ENCODE assay signal across 28 cellular contexts in the genomic region with DNA sequence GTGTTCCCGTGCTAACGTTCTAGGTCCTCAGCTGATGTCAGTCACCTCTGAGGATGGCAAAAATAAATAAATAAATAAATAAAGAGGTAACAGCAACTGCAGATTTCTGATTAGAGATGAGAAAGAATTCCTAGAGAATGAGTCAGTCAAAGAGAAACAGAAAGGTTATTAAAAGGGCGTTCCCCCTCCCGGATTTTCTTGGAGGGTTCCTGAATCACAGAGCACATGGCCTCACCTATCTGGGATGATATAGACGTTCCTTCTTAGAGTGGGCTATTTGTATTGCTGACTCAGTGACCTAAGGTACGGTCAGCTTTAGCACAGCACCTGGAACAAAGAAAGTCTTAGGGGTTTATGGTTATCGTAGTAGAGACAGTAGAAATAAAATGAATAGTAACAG. TPM values are rescaled to one million over a fixed set of nuclear protein-coding genes. Genes with fewer than 3 reads are reported as not detected.
DNase-seq lines count a peak whose midpoint lies in the region; FAIRE-seq and TF ChIP-seq lines count a peak whose summit lies in the region.
"Had no signal": no experiment of that assay in that cellular context is flagged by ENCODE, and none has a peak within 500 bp of the region (broad histone marks: within the 10 kb centered on the region; RNA-seq: fewer than 3 reads in every experiment).

No MANE protein-coding gene starts in this region.

- H3K4me1 ChIP-seq in hepatocyte (ENCODE audit: insufficient read depth) (peaks cover 11% of the 10 kb centered on the region), small intestine (ENCODE audit: control insufficient read depth in 2 of 2, insufficient read depth in 1 of 2, low read depth in 1 of 2, low read length in 1 of 2) (peaks cover 7 to 8% of the 10 kb centered on the region in 2 donors)
- H3K4me1 ChIP-seq: left ventricle myocardium inferior, pancreas, thyroid gland had no signal

- POLR2A ChIA-PET in RWPE1 (lab: Yijun Ruan, JAX; ENCODE audit: low non-redundant PET): no interaction called here

- H3K4me2 ChIP-seq in hepatocyte: no peak overlapping the region

- H3K79me2 ChIP-seq in hepatocyte: no peaks in the 10 kb centered on the region

- no peak for TF ChIP-seq CTCF in RWPE1 (conservative IDR thresholded peaks at IDR 0.05; ENCODE audit: low read depth)
- TF ChIP-seq CTCF in hepatocyte (IDR thresholded peaks at IDR 0.05; ENCODE audit: poor library complexity): no peak

- no peaks in the 10 kb centered on the region for H4K20me1 ChIP-seq in hepatocyte (ENCODE audit: insufficient read depth, poor library complexity, severe bottlenecking)

- 33% methylated on average over 7 of the region's 7 CpGs for WGBS in hepatocyte (ENCODE audit: low lambda C conversion rate, missing lambda C conversion rate)
- 15 to 54% (median 38%) methylated on average over 7 of the region's 7 CpGs for WGBS in small intestine, 3 donors

- peak; percentile 27 for DNase-seq in HPDE6-E6E7 (ENCODE audit: extremely low spot score)
- peak; percentile 88 for DNase-seq in RWPE1 (ENCODE audit: low spot score)
- DNase-seq in hepatocyte (ENCODE audit: low spot score): peak; percentile 56
- peak; percentile 80 for DNase-seq in small intestine
- DNase-seq in NCI-H82 treated with DMSO at 0.1 percent for 48 hours (lab: John Stamatoyannopoulos, UW; ENCODE audit: unreplicated experiment): no peak
- no peak for DNase-seq in DMS 273 (lab: John Stamatoyannopoulos, UW; ENCODE audit: unreplicated experiment)
- DNase-seq in stimulated activated CD4-positive, alpha-beta T cell treated with anti-CD3 and anti-CD28 coated beads, Interleukin-2, amount 100 ng/mL, for 48 hours: no peak
- DNase-seq: activated CD8-positive, alpha-beta T cell treated with anti-CD3 and anti-CD28 coated beads for 36 hours; aorta; CD4-positive, CD25-positive, alpha-beta regulatory T cell; DMS153; heart right ventricle; Karpas-422; left ventricle myocardium inferior; natural killer cell; NCI-H1092; NCI-H1930; NCI-H2227 treated with DMSO at 0.1 percent for 48 hours; NCI-H82; pancreas; right cardiac atrium; SIG-M5; stimulated activated CD4-positive, alpha-beta T cell treated with anti-CD3 and anti-CD28 coated beads, Interleukin-12 subunit alpha, Interleukin-12 subunit beta, amount 100 ng/mL, for 4 hours; T-helper 1 cell; thyroid gland had no signal

- H3K27me3 ChIP-seq in hepatocyte: no peaks in the 10 kb centered on the region
- H3K27me3 ChIP-seq in small intestine (ENCODE audit: control insufficient read depth in 2 of 2, insufficient read depth in 2 of 2, low read length in 2 of 2): no peaks in the 10 kb centered on the region
- H3K27me3 ChIP-seq: thyroid gland had no signal

- H3K9me3 ChIP-seq in hepatocyte (ENCODE audit: low read depth) (no peaks in the 10 kb centered on the region), small intestine (ENCODE audit: control insufficient read depth, low read depth) (no peaks in the 10 kb centered on the region)
- H3K9me3 ChIP-seq: heart right ventricle, left ventricle myocardium inferior, pancreas, thyroid gland had no signal

- H3K4me3 ChIP-seq in hepatocyte (no peak overlapping the region), small intestine (ENCODE audit: low read depth in 1 of 2, low read length in 2 of 2) (no peak overlapping the region)
- H3K4me3 ChIP-seq: heart right ventricle, left ventricle myocardium inferior, pancreas, thyroid gland had no signal

- CTCF ChIA-PET in RWPE1 (lab: Yijun Ruan, JAX): interaction anchor here (0.5 kb wide), 1 partner anchor 107 kb away, joined by 3 read pairs; no protein-coding TSS in a partner anchor

- H3K36me3 ChIP-seq in hepatocyte (replicated peaks; ENCODE audit: insufficient read depth, low read depth) (no peaks in the 10 kb centered on the region), small intestine (ENCODE audit: control insufficient read depth in 2 of 2, insufficient read depth in 2 of 2, low read length in 2 of 2) (no peaks in the 10 kb centered on the region)
- H3K36me3 ChIP-seq: heart right ventricle, left ventricle myocardium inferior, pancreas, thyroid gland had no signal

- no peak overlapping the region for H2AFZ ChIP-seq in hepatocyte

- no peaks in the 10 kb centered on the region for H3K9me2 ChIP-seq in hepatocyte (replicated peaks; ENCODE audit: insufficient read depth)

- FAIRE-seq in small intestine (lab: Jason Lieb, UNC): no peak
- FAIRE-seq: H1, pancreas, TTC549 had no signal

- H3K27ac ChIP-seq in RWPE1 (no peak overlapping the region), hepatocyte (peak overlapping the region; percentile 55), small intestine (ENCODE audit: low read depth in 1 of 2, low read length in 1 of 2) (no peak overlapping the region)
- H3K27ac ChIP-seq: heart right ventricle, left ventricle myocardium inferior, pancreas, thyroid gland had no signal

RNA-seq across cellular contexts. Expression of a gene that starts 30.6 kb away (rescaled TPM):
- total RNA-seq in hepatocyte: 2.0 and 2.3 TPM in 2 replicates
- polyA plus RNA-seq in hepatocyte (0.17 and 0.29 TPM in 2 replicates), small intestine (1 to 10 TPM; 1.6 to 8.7 (median 5.6) TPM)
- total RNA-seq: activated CD8-positive, alpha-beta T cell treated with anti-CD3 and anti-CD28 coated beads for 36 hours; CD4-positive, CD25-positive, alpha-beta regulatory T cell; epithelial cell of proximal tubule; H1; natural killer cell; pancreas; thyroid gland had no signal
- polyA plus RNA-seq: CD4-positive, CD25-positive, alpha-beta regulatory T cell; H1; pancreas had no signal

Comparison
In these comparisons a context has a peak if more than half of its experiments do, and no peak if none do; other contexts are left out.
1. DNase-seq: peak in HPDE6-E6E7 (single experiment), RWPE1 (single experiment), hepatocyte (single experiment) and small intestine (single experiment); none in NCI-H82 treated with DMSO at 0.1 percent for 48 hours (single experiment), DMS 273 (single experiment) and stimulated activated CD4-positive, alpha-beta T cell treated with anti-CD3 and anti-CD28 coated beads, Interleukin-2, amount 100 ng/mL, for 48 hours (0 of 2).